Comparison of ENCODE assay signal across 8 cellular contexts in genomic region chr6:55069132-55069781, GRCh38.
DNase-seq lines count a peak whose midpoint lies in the region; ATAC-seq and TF ChIP-seq lines count a peak whose summit lies in the region.

No MANE protein-coding gene starts in this region.

- no peak overlapping the region for H3K4me3 Mint-ChIP-seq in CD8-positive, alpha-beta T cell

- TF ChIP-seq CTCF in fibroblast of pulmonary artery (IDR thresholded peaks at IDR 0.05; ENCODE audit: low read length, missing control alignments) (peak; percentile 83), prostate gland (IDR thresholded peaks at IDR 0.05) (peak; percentile 10 to 61 (median 40))
- no peak for TF ChIP-seq CTCF in CD8-positive, alpha-beta T cell (IDR thresholded peaks at IDR 0.05)

- no peaks in the 10 kb centered on the region for H3K27me3 Mint-ChIP-seq in CD8-positive, alpha-beta T cell (ENCODE audit: low read depth)

- no peaks in the 10 kb centered on the region for H3K4me1 ChIP-seq in prostate gland (replicated peaks)
- H3K4me1 ChIP-seq in CD8-positive, alpha-beta T cell (ENCODE audit: insufficient read depth, low read length): no peaks in the 10 kb centered on the region

- CTCF ChIA-PET in CD8-positive, alpha-beta T cell (lab: Charles Lee): no interaction called here

- intact Hi-C loops in prostate gland (cut with DNase I): no loop called here
- intact Hi-C loops in CD8-positive, alpha-beta T cell (cut with DNase I, micrococcal nuclease): no loop called here

- H3K36me3 Mint-ChIP-seq in CD8-positive, alpha-beta T cell: no peaks in the 10 kb centered on the region

- no peak for TF ChIP-seq POLR2A in prostate gland (IDR thresholded peaks at IDR 0.05)

- no peak for ATAC-seq in CD8-positive, alpha-beta T cell
- ATAC-seq in HG03378 (IDR thresholded peaks at IDR 0.05; ENCODE audit: unreplicated experiment): no peak

- H3K27ac ChIP-seq in prostate gland: no peak overlapping the region
- no peak overlapping the region for H3K27ac ChIP-seq in CD8-positive, alpha-beta T cell (ENCODE audit: low read depth, low read length)

- POLR2A ChIA-PET in CD8-positive, alpha-beta T cell (lab: Charles Lee): no interaction called here

- 21% methylated on average over 3 of the region's 3 CpGs for WGBS in prostate gland

- H3K36me3 ChIP-seq in prostate gland: no peaks in the 10 kb centered on the region
- no peaks in the 10 kb centered on the region for H3K36me3 ChIP-seq in CD8-positive, alpha-beta T cell (ENCODE audit: insufficient read depth, low read length)

- H3K4me1 Mint-ChIP-seq in CD8-positive, alpha-beta T cell (ENCODE audit: low read depth): no peaks in the 10 kb centered on the region

- H3K4me3 ChIP-seq in fibroblast of pulmonary artery (replicated peaks; ENCODE audit: low read depth, low read length): no peak overlapping the region
- H3K4me3 ChIP-seq in prostate gland: no peak overlapping the region
- no peak overlapping the region for H3K4me3 ChIP-seq in CD8-positive, alpha-beta T cell (ENCODE audit: low read depth, low read length)

- in situ Hi-C loops in SK-MEL-5 (cut with HindIII; ENCODE audit: low pct_unique_long_range_greater_than_20kb, low sequenced_read_pairs): no loop called here

- H3K9me3 ChIP-seq in prostate gland: no peaks in the 10 kb centered on the region
- no peaks in the 10 kb centered on the region for H3K9me3 ChIP-seq in CD8-positive, alpha-beta T cell (ENCODE audit: low read length)

- H3K27me3 ChIP-seq in prostate gland (replicated peaks; ENCODE audit: insufficient read depth): no peaks in the 10 kb centered on the region
- H3K27me3 ChIP-seq in CD8-positive, alpha-beta T cell (ENCODE audit: insufficient read depth, low read length): no peaks in the 10 kb centered on the region

- peak; percentile 38 for DNase-seq in DMS114 treated with DMSO at 0.1 percent for 48 hours (lab: John Stamatoyannopoulos, UW; ENCODE audit: unreplicated experiment)
- DNase-seq in HS-27A (ENCODE audit: low read depth): peak; percentile 0
- DNase-seq in SK-MEL-5 (ENCODE audit: low read depth, low spot score): peak; percentile 56
- peak; percentile 72 for DNase-seq in fibroblast of pulmonary artery (ENCODE audit: low read depth)
- DNase-seq in prostate gland (ENCODE audit: low spot score): peak; percentile 19
- no peak for DNase-seq in CD8-positive, alpha-beta T cell
- DNase-seq in NCI-H1930 (lab: John Stamatoyannopoulos, UW): no peak

- no peak overlapping the region for H3K27ac Mint-ChIP-seq in CD8-positive, alpha-beta T cell

- peaks cover 3% of the 10 kb centered on the region for H3K9me3 Mint-ChIP-seq in CD8-positive, alpha-beta T cell

Comparison
In these comparisons a context has a peak if more than half of its experiments do, and no peak if none do; other contexts are left out.
1. DNase-seq: peak in DMS114 treated with DMSO at 0.1 percent for 48 hours (single experiment), HS-27A (single experiment), SK-MEL-5 (single experiment), fibroblast of pulmonary artery (single experiment) and prostate gland (single experiment); none in CD8-positive, alpha-beta T cell (0 of 7) and NCI-H1930 (0 of 2).